In the genomic region with DNA sequence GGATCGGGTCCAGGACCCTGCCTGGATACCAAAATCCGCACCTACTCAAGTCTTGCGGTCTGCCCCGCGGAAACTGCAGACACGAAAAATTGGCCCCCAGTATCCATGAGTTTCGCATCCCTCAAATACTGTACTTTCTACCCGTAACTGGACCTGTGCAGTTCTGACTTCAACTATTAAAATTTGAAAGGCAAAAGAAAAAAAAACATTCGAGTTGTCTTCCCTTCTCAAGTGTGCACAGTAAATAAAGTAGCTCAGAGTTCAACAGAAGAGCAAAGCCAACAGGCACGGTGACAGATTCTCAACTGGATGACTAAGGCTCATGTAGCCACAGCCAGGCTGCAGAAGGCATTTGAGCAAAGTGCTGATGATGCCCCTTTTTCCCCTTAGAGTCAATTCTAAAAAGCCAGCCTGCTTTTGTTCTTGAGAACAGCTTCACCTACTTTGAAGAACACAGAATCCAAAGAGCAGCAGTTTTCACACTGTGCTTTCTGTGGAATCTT, we compare ENCODE assay signal across 1 cellular context.
TF ChIP-seq lines count a peak whose summit lies in the region.

No MANE protein-coding gene starts in this region.

TF ChIP-seq in HepG2, 621 proteins besides CTCF, POLR2A, EP300 and RAD21 (continued from another document):
- TF ChIP-seq TBX3 (IDR thresholded peaks at IDR 0.05; ENCODE audit: borderline replicate concordance) (peak; percentile 40; the same call in 1 of the 2 replicates), SP140L (CRISPR knock-in tag; IDR thresholded peaks at IDR 0.05; ENCODE audit: borderline replicate concordance) (no peak), CEBPB (IDR thresholded peaks at IDR 0.05; ENCODE audit: borderline replicate concordance, low read depth, low read length) (no peak), CENPT (CRISPR knock-in tag; IDR thresholded peaks at IDR 0.05; ENCODE audit: low read depth) (no peak), ZNF768 (CRISPR knock-in tag; IDR thresholded peaks at IDR 0.05) (no peak), NFKB2 (CRISPR knock-in tag; IDR thresholded peaks at IDR 0.05; ENCODE audit: borderline replicate concordance) (no peak), DR1 (CRISPR knock-in tag; IDR thresholded peaks at IDR 0.05) (no peak), ZNF761 (CRISPR knock-in tag; conservative IDR thresholded peaks at IDR 0.05) (no peak; the same call in 1 of the 2 replicates), ZC3H13 (CRISPR knock-in tag; IDR thresholded peaks at IDR 0.05) (no peak), ZNF644 (CRISPR knock-in tag; IDR thresholded peaks at IDR 0.05; ENCODE audit: low read depth) (peak; percentile 82), NFRKB (IDR thresholded peaks at IDR 0.05) (no peak), TBX2 (CRISPR knock-in tag; IDR thresholded peaks at IDR 0.05; ENCODE audit: borderline replicate concordance) (peak; percentile 83), ZNF557 (CRISPR knock-in tag; IDR thresholded peaks at IDR 0.05) (0 out of 2 replicates have a peak, but pooled peaks have one; percentile 27), POLR2AphosphoS2 (IDR thresholded peaks at IDR 0.05; ENCODE audit: low read depth, low read length) (no peak), ZC3H4 (CRISPR knock-in tag; IDR thresholded peaks at IDR 0.05; ENCODE audit: borderline replicate concordance) (no peak), ZNF737 (CRISPR knock-in tag; IDR thresholded peaks at IDR 0.05; ENCODE audit: borderline replicate concordance) (no peak), ZNF460 (CRISPR knock-in tag; IDR thresholded peaks at IDR 0.05; ENCODE audit: borderline replicate concordance) (peak; percentile 15; the same call in 1 of the 2 replicates), IRF1 (CRISPR knock-in tag; IDR thresholded peaks at IDR 0.05; ENCODE audit: low read depth) (no peak), CEBPZ (IDR thresholded peaks at IDR 0.05; ENCODE audit: low read length) (no peak), ZNF160 (CRISPR knock-in tag; IDR thresholded peaks at IDR 0.05) (no peak), RAD51 (IDR thresholded peaks at IDR 0.05; ENCODE audit: borderline replicate concordance) (no peak), SYNCRIP (IDR thresholded peaks at IDR 0.05; ENCODE audit: insufficient read depth, low read depth, low read length) (no peak), ZNF839 (CRISPR knock-in tag; IDR thresholded peaks at IDR 0.05; ENCODE audit: borderline replicate concordance) (no peak), HOXA7 (CRISPR knock-in tag; IDR thresholded peaks at IDR 0.05) (no peak), ELF4 (CRISPR knock-in tag; IDR thresholded peaks at IDR 0.05; ENCODE audit: borderline replicate concordance) (no peak), ZNF598 (CRISPR knock-in tag; IDR thresholded peaks at IDR 0.05; ENCODE audit: borderline replicate concordance) (peak; percentile 90; the same call in 1 of the 2 replicates), MAZ (IDR thresholded peaks at IDR 0.05; ENCODE audit: borderline replicate concordance, low read depth, low read length) (no peak), MAZ (CRISPR knock-in tag; IDR thresholded peaks at IDR 0.05; ENCODE audit: low read depth) (no peak), MED1 (CRISPR knock-in tag; IDR thresholded peaks at IDR 0.05) (peak; percentile 98), TBL1XR1 (IDR thresholded peaks at IDR 0.05; ENCODE audit: borderline replicate concordance, low read length, partially characterized antibody) (peak; percentile 59), SIN3A (IDR thresholded peaks at IDR 0.05; ENCODE audit: borderline replicate concordance, low read depth, low read length) (no peak), ZNF672 (CRISPR knock-in tag; IDR thresholded peaks at IDR 0.05) (no peak), MXI1 (IDR thresholded peaks at IDR 0.05; ENCODE audit: borderline replicate concordance, low read depth, low read length) (peak; percentile 59; the same call in 1 of the 3 replicates), ZNF121 (CRISPR knock-in tag; IDR thresholded peaks at IDR 0.05) (peak; percentile 72), HNRNPK (IDR thresholded peaks at IDR 0.05; ENCODE audit: low read depth, low read length, poor library complexity, severe bottlenecking) (no peak), ZFAT (CRISPR knock-in tag; conservative IDR thresholded peaks at IDR 0.05) (no peak), PCBP2 (optimal IDR thresholded peaks at IDR 0.05; ENCODE audit: low read depth, low read length, poor library complexity, severe bottlenecking) (no peak), MED13 (CRISPR knock-in tag; IDR thresholded peaks at IDR 0.05) (no peak), ZNF792 (CRISPR knock-in tag; IDR thresholded peaks at IDR 0.05) (peak; percentile 87), SALL1 (CRISPR knock-in tag; IDR thresholded peaks at IDR 0.05) (peak; percentile 83), ZNF749 (CRISPR knock-in tag; IDR thresholded peaks at IDR 0.05; ENCODE audit: borderline replicate concordance) (no peak), U2AF2 (IDR thresholded peaks at IDR 0.05; ENCODE audit: low read depth, low read length) (no peak), KLF12 (CRISPR knock-in tag; IDR thresholded peaks at IDR 0.05; ENCODE audit: borderline replicate concordance) (no peak), ZNF776 (CRISPR knock-in tag; IDR thresholded peaks at IDR 0.05) (no peak), CBX2 (IDR thresholded peaks at IDR 0.05; ENCODE audit: low read depth, low read length) (no peak), CBX2 (CRISPR knock-in tag; IDR thresholded peaks at IDR 0.05; ENCODE audit: low read depth) (no peak), KLF15 (CRISPR knock-in tag; IDR thresholded peaks at IDR 0.05; ENCODE audit: borderline replicate concordance) (no peak), ZNF614 (CRISPR knock-in tag; IDR thresholded peaks at IDR 0.05; ENCODE audit: borderline replicate concordance) (peak; percentile 81; the same call in 1 of the 2 replicates), NONO (IDR thresholded peaks at IDR 0.05) (no peak), NONO (CRISPR knock-in tag; conservative IDR thresholded peaks at IDR 0.05) (0 out of 2 replicates have a peak, but pooled peaks have one; percentile 27), ZNF766 (CRISPR knock-in tag; IDR thresholded peaks at IDR 0.05; ENCODE audit: borderline replicate concordance) (no peak), NR2F2 (IDR thresholded peaks at IDR 0.05; ENCODE audit: borderline replicate concordance, low read depth) (no peak), JUND (CRISPR knock-in tag; IDR thresholded peaks at IDR 0.05) (no peak), ZNF879 (CRISPR knock-in tag; IDR thresholded peaks at IDR 0.05) (no peak)
- TF ChIP-seq, protein P1, sequence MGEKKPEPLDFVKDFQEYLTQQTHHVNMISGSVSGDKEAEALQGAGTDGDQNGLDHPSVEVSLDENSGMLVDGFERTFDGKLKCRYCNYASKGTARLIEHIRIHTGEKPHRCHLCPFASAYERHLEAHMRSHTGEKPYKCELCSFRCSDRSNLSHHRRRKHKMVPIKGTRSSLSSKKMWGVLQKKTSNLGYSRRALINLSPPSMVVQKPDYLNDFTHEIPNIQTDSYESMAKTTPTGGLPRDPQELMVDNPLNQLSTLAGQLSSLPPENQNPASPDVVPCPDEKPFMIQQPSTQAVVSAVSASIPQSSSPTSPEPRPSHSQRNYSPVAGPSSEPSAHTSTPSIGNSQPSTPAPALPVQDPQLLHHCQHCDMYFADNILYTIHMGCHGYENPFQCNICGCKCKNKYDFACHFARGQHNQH (CRISPR knock-in tag; IDR thresholded peaks at IDR 0.05): peak; percentile 89; the same call in 1 of the 2 replicates
- TF ChIP-seq, protein P2, sequence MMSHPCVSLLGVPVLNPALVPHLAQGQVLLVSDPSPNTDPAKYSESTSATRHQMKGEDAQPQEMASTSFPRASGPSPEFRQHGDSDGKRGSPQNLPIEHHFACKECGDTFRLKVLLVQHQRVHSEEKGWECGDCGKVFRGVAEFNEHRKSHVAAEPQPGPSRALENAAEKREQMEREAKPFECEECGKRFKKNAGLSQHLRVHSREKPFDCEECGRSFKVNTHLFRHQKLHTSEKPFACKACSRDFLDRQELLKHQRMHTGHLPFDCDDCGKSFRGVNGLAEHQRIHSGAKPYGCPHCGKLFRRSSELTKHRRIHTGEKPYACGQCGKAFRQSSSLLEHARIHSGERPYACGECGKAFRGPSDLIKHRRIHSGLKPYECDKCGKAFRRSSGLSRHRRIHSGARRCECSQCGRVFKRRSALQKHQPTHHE (CRISPR knock-in tag; IDR thresholded peaks at IDR 0.05; ENCODE audit: borderline replicate concordance): no peak
- TF ChIP-seq, protein P3, sequence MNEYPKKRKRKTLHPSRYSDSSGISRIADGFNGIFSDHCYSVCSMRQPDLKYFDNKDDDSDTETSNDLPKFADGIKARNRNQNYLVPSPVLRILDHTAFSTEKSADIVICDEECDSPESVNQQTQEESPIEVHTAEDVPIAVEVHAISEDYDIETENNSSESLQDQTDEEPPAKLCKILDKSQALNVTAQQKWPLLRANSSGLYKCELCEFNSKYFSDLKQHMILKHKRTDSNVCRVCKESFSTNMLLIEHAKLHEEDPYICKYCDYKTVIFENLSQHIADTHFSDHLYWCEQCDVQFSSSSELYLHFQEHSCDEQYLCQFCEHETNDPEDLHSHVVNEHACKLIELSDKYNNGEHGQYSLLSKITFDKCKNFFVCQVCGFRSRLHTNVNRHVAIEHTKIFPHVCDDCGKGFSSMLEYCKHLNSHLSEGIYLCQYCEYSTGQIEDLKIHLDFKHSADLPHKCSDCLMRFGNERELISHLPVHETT (CRISPR knock-in tag; conservative IDR thresholded peaks at IDR 0.05): no peak
- TF ChIP-seq, protein P4, sequence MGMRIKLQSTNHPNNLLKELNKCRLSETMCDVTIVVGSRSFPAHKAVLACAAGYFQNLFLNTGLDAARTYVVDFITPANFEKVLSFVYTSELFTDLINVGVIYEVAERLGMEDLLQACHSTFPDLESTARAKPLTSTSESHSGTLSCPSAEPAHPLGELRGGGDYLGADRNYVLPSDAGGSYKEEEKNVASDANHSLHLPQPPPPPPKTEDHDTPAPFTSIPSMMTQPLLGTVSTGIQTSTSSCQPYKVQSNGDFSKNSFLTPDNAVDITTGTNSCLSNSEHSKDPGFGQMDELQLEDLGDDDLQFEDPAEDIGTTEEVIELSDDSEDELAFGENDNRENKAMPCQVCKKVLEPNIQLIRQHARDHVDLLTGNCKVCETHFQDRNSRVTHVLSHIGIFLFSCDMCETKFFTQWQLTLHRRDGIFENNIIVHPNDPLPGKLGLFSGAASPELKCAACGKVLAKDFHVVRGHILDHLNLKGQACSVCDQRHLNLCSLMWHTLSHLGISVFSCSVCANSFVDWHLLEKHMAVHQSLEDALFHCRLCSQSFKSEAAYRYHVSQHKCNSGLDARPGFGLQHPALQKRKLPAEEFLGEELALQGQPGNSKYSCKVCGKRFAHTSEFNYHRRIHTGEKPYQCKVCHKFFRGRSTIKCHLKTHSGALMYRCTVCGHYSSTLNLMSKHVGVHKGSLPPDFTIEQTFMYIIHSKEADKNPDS (CRISPR knock-in tag; IDR thresholded peaks at IDR 0.05): 0 out of 2 replicates have a peak, but pooled peaks have one; percentile 28
